In the genomic region with DNA sequence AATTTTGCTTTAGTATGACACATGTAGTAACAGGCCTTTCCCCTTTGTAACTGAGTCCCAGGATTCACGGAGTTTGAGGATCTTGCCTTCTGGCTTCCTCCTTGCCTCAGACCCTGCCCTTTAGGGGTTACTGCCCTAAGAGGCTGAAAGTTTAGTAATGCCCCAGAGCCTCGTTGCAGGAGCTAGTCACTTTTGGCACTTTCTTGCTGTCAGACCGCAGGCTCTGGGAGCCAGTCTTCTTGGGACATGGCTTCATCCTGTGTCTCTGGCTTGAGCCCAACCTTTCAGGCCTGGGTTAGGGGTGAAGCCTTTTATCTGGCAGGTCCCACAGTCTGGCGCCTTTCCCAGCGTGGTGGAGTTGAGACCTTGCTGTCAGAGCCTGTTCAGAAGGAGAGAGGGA, we compare ENCODE assay signal across 13 cellular contexts.
DNase-seq lines count a peak whose midpoint lies in the region; ATAC-seq, FAIRE-seq and TF ChIP-seq lines count a peak whose summit lies in the region.
"Had no signal": no experiment of that assay in that cellular context is flagged by ENCODE, and none has a peak within 500 bp of the region (broad histone marks: within the 10 kb centered on the region; RNA-seq: fewer than 3 reads in every experiment).

No MANE protein-coding gene starts in this region.

- no peak for ATAC-seq in effector memory CD8-positive, alpha-beta T cell (replicated peaks)

- no peak overlapping the region for H3K27ac Mint-ChIP-seq in effector memory CD8-positive, alpha-beta T cell
- H3K27ac Mint-ChIP-seq: activated B cell treated with CpG ODN at 0.5 μM for 24 hours, nephron progenitor cell had no signal

- peaks cover 3% of the 10 kb centered on the region for H3K36me3 Mint-ChIP-seq in effector memory CD8-positive, alpha-beta T cell (ENCODE audit: insufficient read depth)

- peak overlapping the region; percentile 42 for H3K27ac ChIP-seq in cingulate gyrus (ENCODE audit: low read depth, low read length)
- H3K27ac ChIP-seq in kidney (ENCODE audit: low read depth in 2 of 2, low read length in 2 of 2): no peak overlapping the region
- peak overlapping the region in 18 of 21 experiments; percentile 1 to 77 (median 55) for H3K27ac ChIP-seq in skin epidermis
- H3K27ac ChIP-seq: BLaER1 treated with 17β-estradiol and CSF1 and Interleukin-3, amounts not matched to agents 10 nM and 100 nM had no signal

- DNase-seq in M059J (ENCODE audit: low read depth) (peak; percentile 95), kidney (peak; percentile 89), Kasumi-1 (lab: John Stamatoyannopoulos, UW) (no peak), EL (no peak), GDM1 (lab: John Stamatoyannopoulos, UW) (no peak)
- no peak for DNase-seq in effector memory CD8-positive, alpha-beta T cell
- DNase-seq: activated B cell treated with CpG ODN at 0.5 μM for 24 hours, NCI-H226, nephron progenitor cell had no signal

- peaks cover 0 to 4% of the 10 kb centered on the region in 2 donors for H3K4me1 Mint-ChIP-seq in effector memory CD8-positive, alpha-beta T cell (ENCODE audit: low read depth in 2 of 2)
- H3K4me1 Mint-ChIP-seq: nephron progenitor cell had no signal

- H3K27me3 Mint-ChIP-seq in effector memory CD8-positive, alpha-beta T cell: peaks cover 0 to 7% of the 10 kb centered on the region in 2 donors

- no peak overlapping the region for H3K4me3 ChIP-seq in kidney (ENCODE audit: low read length in 2 of 2)
- H3K4me3 ChIP-seq in skin epidermis: no peak overlapping the region
- H3K4me3 ChIP-seq: BLaER1 treated with 17β-estradiol and CSF1 and Interleukin-3, amounts not matched to agents 10 nM and 100 nM; HAP-1 had no signal

- intact Hi-C loops in kidney (cut with DNase I): no loop called here

- no peaks in the 10 kb centered on the region for H3K9me3 Mint-ChIP-seq in effector memory CD8-positive, alpha-beta T cell
- H3K9me3 Mint-ChIP-seq: activated B cell treated with CpG ODN at 0.5 μM for 24 hours had no signal

- TF ChIP-seq CTCF in kidney (IDR thresholded peaks at IDR 0.05; ENCODE audit: borderline replicate concordance, extremely low read depth, insufficient read depth): no peak

- FAIRE-seq in kidney (lab: Jason Lieb, UNC): no peak

- H3K36me3 ChIP-seq in kidney (ENCODE audit: control insufficient read depth in 1 of 2, insufficient read depth in 2 of 2, low read length in 2 of 2): no peaks in the 10 kb centered on the region
- H3K36me3 ChIP-seq: BLaER1 treated with 17β-estradiol and CSF1 and Interleukin-3, amounts not matched to agents 10 nM and 100 nM; HAP-1 had no signal

- H3K4me1 ChIP-seq in kidney (ENCODE audit: control insufficient read depth in 1 of 2, insufficient read depth in 1 of 2, low read depth in 1 of 2, low read length in 2 of 2): peaks cover 8 to 9% of the 10 kb centered on the region in 2 donors
- H3K4me1 ChIP-seq: HAP-1 had no signal

- H3K9ac ChIP-seq in kidney (ENCODE audit: low read length in 2 of 2): no peak overlapping the region
- H3K9ac ChIP-seq: BLaER1 treated with 17β-estradiol and CSF1 and Interleukin-3, amounts not matched to agents 10 nM and 100 nM had no signal

- H3K4me3 Mint-ChIP-seq in effector memory CD8-positive, alpha-beta T cell: no peak overlapping the region
- H3K4me3 Mint-ChIP-seq: activated B cell treated with CpG ODN at 0.5 μM for 24 hours, nephron progenitor cell had no signal

- H3K9me3 ChIP-seq in kidney (ENCODE audit: control insufficient read depth in 1 of 2, low read length in 2 of 2): no peaks in the 10 kb centered on the region
- H3K9me3 ChIP-seq: HAP-1 had no signal

Comparison
In these comparisons a context has a peak if more than half of its experiments do, and no peak if none do; other contexts are left out.
1. DNase-seq: peak in M059J (single experiment) and kidney (single experiment); none in Kasumi-1 (0 of 2), EL (single experiment), GDM1 (single experiment) and effector memory CD8-positive, alpha-beta T cell (0 of 3).
2. H3K27ac ChIP-seq: peak in cingulate gyrus (single experiment) and skin epidermis (18 of 21); none in kidney (0 of 2).